1 cellular context compared by ENCODE assay signal in the genomic region with DNA sequence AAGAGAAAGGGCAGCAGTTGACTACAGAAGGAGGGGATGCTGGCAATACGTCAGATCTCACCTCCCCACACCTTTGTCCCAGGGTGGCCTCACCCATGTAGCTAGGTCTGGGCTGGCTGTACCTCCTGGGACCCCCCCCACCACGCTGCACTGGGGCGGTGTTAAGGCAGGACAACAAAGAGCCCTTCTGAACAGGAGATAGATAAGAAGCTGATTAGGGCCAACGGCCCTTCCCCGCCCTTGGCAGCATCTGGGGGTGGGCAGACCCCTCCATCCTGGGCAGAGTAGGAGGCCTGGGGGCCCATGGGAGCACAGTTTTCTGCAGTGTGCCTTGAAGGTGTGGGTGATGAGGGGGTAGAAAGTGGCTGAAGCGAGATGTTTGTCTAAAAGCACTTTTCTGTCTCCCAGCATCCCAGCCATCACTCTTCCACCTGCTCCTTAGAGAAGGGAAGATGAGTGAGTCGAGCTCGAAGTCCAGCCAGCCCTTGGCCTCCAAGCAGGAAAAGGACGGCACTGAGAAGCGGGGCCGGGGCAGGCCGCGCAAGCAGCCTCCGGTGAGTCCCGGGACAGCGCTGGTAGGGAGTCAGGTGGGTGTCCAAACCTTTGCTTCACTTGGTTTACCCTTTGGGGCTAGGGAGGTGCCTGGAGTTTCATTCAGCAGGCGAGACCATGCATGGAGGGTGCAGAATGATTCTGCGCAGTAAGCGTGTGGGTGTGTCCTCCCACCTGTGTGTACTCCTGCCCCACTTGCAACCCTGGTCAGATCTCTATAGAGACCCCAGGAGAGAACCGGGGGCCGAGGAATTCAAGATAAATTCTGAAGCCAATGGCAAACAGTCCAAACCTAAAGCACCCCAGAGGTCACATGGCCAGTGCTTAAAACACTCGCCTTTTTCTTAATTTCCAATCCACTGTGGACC.
TF ChIP-seq lines count a peak whose summit lies in the region.

No MANE protein-coding gene starts in this region.

TF ChIP-seq in IMR-90, 13 proteins besides CTCF, POLR2A, EP300 and RAD21:
- TF ChIP-seq, protein P1, sequence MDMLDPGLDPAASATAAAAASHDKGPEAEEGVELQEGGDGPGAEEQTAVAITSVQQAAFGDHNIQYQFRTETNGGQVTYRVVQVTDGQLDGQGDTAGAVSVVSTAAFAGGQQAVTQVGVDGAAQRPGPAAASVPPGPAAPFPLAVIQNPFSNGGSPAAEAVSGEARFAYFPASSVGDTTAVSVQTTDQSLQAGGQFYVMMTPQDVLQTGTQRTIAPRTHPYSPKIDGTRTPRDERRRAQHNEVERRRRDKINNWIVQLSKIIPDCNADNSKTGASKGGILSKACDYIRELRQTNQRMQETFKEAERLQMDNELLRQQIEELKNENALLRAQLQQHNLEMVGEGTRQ (IDR thresholded peaks at IDR 0.05; ENCODE audit: low read depth, low read length), result no peak
- TF ChIP-seq RCOR1 (IDR thresholded peaks at IDR 0.05; ENCODE audit: insufficient replicate concordance, low read length), result no peak
- no peak for TF ChIP-seq MAFK (IDR thresholded peaks at IDR 0.05; ENCODE audit: low read depth, low read length)
- no peak for TF ChIP-seq SMC3 (IDR thresholded peaks at IDR 0.05; ENCODE audit: low read depth, low read length)
- TF ChIP-seq CEBPB (IDR thresholded peaks at IDR 0.05; ENCODE audit: low read depth, low read length), result no peak
- TF ChIP-seq CHD1 (IDR thresholded peaks at IDR 0.05; ENCODE audit: low read depth, low read length), result no peak
- no peak for TF ChIP-seq RFX5 (IDR thresholded peaks at IDR 0.05; ENCODE audit: low read depth, low read length)
- no peak for TF ChIP-seq BHLHE40 (IDR thresholded peaks at IDR 0.05; ENCODE audit: low read depth, low read length)
- TF ChIP-seq, protein P2, sequence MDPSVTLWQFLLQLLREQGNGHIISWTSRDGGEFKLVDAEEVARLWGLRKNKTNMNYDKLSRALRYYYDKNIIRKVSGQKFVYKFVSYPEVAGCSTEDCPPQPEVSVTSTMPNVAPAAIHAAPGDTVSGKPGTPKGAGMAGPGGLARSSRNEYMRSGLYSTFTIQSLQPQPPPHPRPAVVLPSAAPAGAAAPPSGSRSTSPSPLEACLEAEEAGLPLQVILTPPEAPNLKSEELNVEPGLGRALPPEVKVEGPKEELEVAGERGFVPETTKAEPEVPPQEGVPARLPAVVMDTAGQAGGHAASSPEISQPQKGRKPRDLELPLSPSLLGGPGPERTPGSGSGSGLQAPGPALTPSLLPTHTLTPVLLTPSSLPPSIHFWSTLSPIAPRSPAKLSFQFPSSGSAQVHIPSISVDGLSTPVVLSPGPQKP (IDR thresholded peaks at IDR 0.05; ENCODE audit: borderline replicate concordance, low read depth, low read length), result no peak
- no peak for TF ChIP-seq FOS (IDR thresholded peaks at IDR 0.05; ENCODE audit: low read depth, low read length)
- TF ChIP-seq MAZ (IDR thresholded peaks at IDR 0.05; ENCODE audit: borderline replicate concordance, low read depth, low read length), result no peak
- no peak for TF ChIP-seq NFE2L2 (IDR thresholded peaks at IDR 0.05; ENCODE audit: low read depth, low read length)
